In genomic region chr7:155962191-155962967, GRCh38 we compare ENCODE assay signal across 8 cellular contexts.
DNase-seq lines count a peak whose midpoint lies in the region; ATAC-seq and TF ChIP-seq lines count a peak whose summit lies in the region.

No MANE protein-coding gene starts in this region.

- peaks cover 4 to 11% (median 5%) of the 10 kb centered on the region in 3 donors for H3K4me1 Mint-ChIP-seq in T-cell
- H3K4me1 Mint-ChIP-seq in stimulated activated naive B cell treated with anti-CD40 and anti-IgM and Interleukin-4, amounts not matched to agents 10 μg/mL and 1 μg/mL and 100 μg/mL, for 72 hours: no peaks in the 10 kb centered on the region

- H3K4me3 ChIP-seq in esophagus muscularis mucosa: no peak overlapping the region

- no peaks in the 10 kb centered on the region for H3K36me3 Mint-ChIP-seq in T-cell
- no peaks in the 10 kb centered on the region for H3K36me3 Mint-ChIP-seq in stimulated activated naive B cell treated with anti-CD40 and anti-IgM and Interleukin-4, amounts not matched to agents 10 μg/mL and 1 μg/mL and 100 μg/mL, for 72 hours

- H3K4me1 ChIP-seq in esophagus muscularis mucosa: no peaks in the 10 kb centered on the region

- H3K27ac Mint-ChIP-seq in T-cell: no peak overlapping the region
- no peak overlapping the region for H3K27ac Mint-ChIP-seq in stimulated activated naive B cell treated with anti-CD40 and anti-IgM and Interleukin-4, amounts not matched to agents 10 μg/mL and 1 μg/mL and 100 μg/mL, for 72 hours

- intact Hi-C loops in esophagus muscularis mucosa (cut with DNase I): no loop called here

- H3K27me3 Mint-ChIP-seq in T-cell: peaks cover 5 to 12% of the 10 kb centered on the region in 2 donors
- H3K27me3 Mint-ChIP-seq in stimulated activated naive B cell treated with anti-CD40 and anti-IgM and Interleukin-4, amounts not matched to agents 10 μg/mL and 1 μg/mL and 100 μg/mL, for 72 hours: peaks cover 6 to 19% of the 10 kb centered on the region in 2 donors

- H3K9me3 ChIP-seq in esophagus muscularis mucosa: peaks cover 0 to 4% (median 0%) of the 10 kb centered on the region in 4 donors

- no peaks in the 10 kb centered on the region for H3K9me3 Mint-ChIP-seq in T-cell
- no peaks in the 10 kb centered on the region for H3K9me3 Mint-ChIP-seq in stimulated activated naive B cell treated with anti-CD40 and anti-IgM and Interleukin-4, amounts not matched to agents 10 μg/mL and 1 μg/mL and 100 μg/mL, for 72 hours

- no peak overlapping the region for H3K4me3 Mint-ChIP-seq in T-cell
- H3K4me3 Mint-ChIP-seq in stimulated activated naive B cell treated with anti-CD40 and anti-IgM and Interleukin-4, amounts not matched to agents 10 μg/mL and 1 μg/mL and 100 μg/mL, for 72 hours: no peak overlapping the region

- H3K27ac ChIP-seq in esophagus muscularis mucosa (replicated peaks in 1 of 4): no peak overlapping the region

- 78% methylated on average over 12 of the region's 13 CpGs for WGBS in esophagus muscularis mucosa

- no peaks in the 10 kb centered on the region for H3K36me3 ChIP-seq in esophagus muscularis mucosa

- no peak for TF ChIP-seq EP300 in esophagus muscularis mucosa (IDR thresholded peaks at IDR 0.05)

- POLR2A ChIA-PET in T-cell (lab: Charles Lee): no interaction called here

- TF ChIP-seq CTCF in esophagus muscularis mucosa (IDR thresholded peaks at IDR 0.05): no peak

- no peak for TF ChIP-seq POLR2A in esophagus muscularis mucosa (IDR thresholded peaks at IDR 0.05; ENCODE audit: low read depth)

- CTCF ChIA-PET in T-cell (lab: Charles Lee): no interaction called here

- peak in 3 of 4 experiments; percentile 32 to 56 (median 49) for ATAC-seq in T-cell (replicated peaks in 1 of 4)
- ATAC-seq in stimulated activated naive B cell treated with anti-CD40 and anti-IgM and Interleukin-4, amounts not matched to agents 10 μg/mL and 1 μg/mL and 100 μg/mL, for 72 hours (replicated peaks): no peak

- peaks cover 0 to 18% (median 0%) of the 10 kb centered on the region in 4 donors for H3K27me3 ChIP-seq in esophagus muscularis mucosa

- DNase-seq in SIG-M5 treated with dmso at 0.1 percent for 504 hours (lab: John Stamatoyannopoulos, UW; ENCODE audit: unreplicated experiment) (peak; percentile 21), SIG-M5 (lab: John Stamatoyannopoulos, UW) (no peak), T-cell (no peak), esophagus muscularis mucosa (ENCODE audit: extremely low spot score) (peak; percentile 70), NCI-H1436 (lab: John Stamatoyannopoulos, UW) (no peak), GM19238 (ENCODE audit: insufficient read length, low spot score) (no peak)
- peak in 2 of 3 experiments; percentile 6 to 48 for DNase-seq in stimulated activated CD4-positive, alpha-beta T cell treated with anti-CD3 and anti-CD28 coated beads, TNF-alpha, amount 100 ng/mL, for 24 hours (ENCODE audit: low read depth in 3 of 3)
- DNase-seq in stimulated activated naive B cell treated with anti-CD40 and anti-IgM and Interleukin-4, amounts not matched to agents 10 μg/mL and 1 μg/mL and 100 μg/mL, for 72 hours: no peak

Comparison
In these comparisons a context has a peak if more than half of its experiments do, and no peak if none do; other contexts are left out.
1. DNase-seq: peak in SIG-M5 treated with dmso at 0.1 percent for 504 hours (single experiment), esophagus muscularis mucosa (single experiment) and stimulated activated CD4-positive, alpha-beta T cell treated with anti-CD3 and anti-CD28 coated beads, TNF-alpha, amount 100 ng/mL, for 24 hours (2 of 3); none in SIG-M5 (single experiment), T-cell (0 of 34), NCI-H1436 (single experiment), stimulated activated naive B cell treated with anti-CD40 and anti-IgM and Interleukin-4, amounts not matched to agents 10 μg/mL and 1 μg/mL and 100 μg/mL, for 72 hours (single experiment) and GM19238 (single experiment).
2. ATAC-seq: peak in T-cell (3 of 4); none in stimulated activated naive B cell treated with anti-CD40 and anti-IgM and Interleukin-4, amounts not matched to agents 10 μg/mL and 1 μg/mL and 100 μg/mL, for 72 hours (0 of 2).